In genomic region chr15:52220896-52221660, GRCh38 we compare ENCODE assay signal across 10 cellular contexts. TPM values are rescaled to one million over a fixed set of nuclear protein-coding genes. Genes with fewer than 3 reads are reported as not detected.
DNase-seq lines count a peak whose midpoint lies in the region; ATAC-seq and TF ChIP-seq lines count a peak whose summit lies in the region.
"Had no signal": no experiment of that assay in that cellular context is flagged by ENCODE, and none has a peak within 500 bp of the region (broad histone marks: within the 10 kb centered on the region; RNA-seq: fewer than 3 reads in every experiment).

No MANE protein-coding gene starts in this region.

- intact Hi-C loops in left colon (cut with DNase I, micrococcal nuclease) (no loop called here), sciatic nerve (cut with DNase I) (no loop called here)

- no peak for TF ChIP-seq POLR2A in GM18505 (IDR thresholded peaks at IDR 0.05; ENCODE audit: borderline replicate concordance, extremely low read depth, insufficient read depth, insufficient read length)

- H3K4me1 ChIP-seq in mononuclear cell (ENCODE audit: insufficient read depth, low read length), result peaks cover 14% of the 10 kb centered on the region

- no peaks in the 10 kb centered on the region for H3K9me3 ChIP-seq in mononuclear cell (ENCODE audit: low read depth, low read length)

- ATAC-seq in GM18505 (IDR thresholded peaks at IDR 0.05; ENCODE audit: unreplicated experiment) (peak; percentile 19), GM21390 (IDR thresholded peaks at IDR 0.05; ENCODE audit: unreplicated experiment) (peak; percentile 17), left colon (no peak), sciatic nerve (no peak)
- ATAC-seq: esophagus mucosa had no signal

- no peaks in the 10 kb centered on the region for H3K27me3 ChIP-seq in mononuclear cell (ENCODE audit: insufficient read depth, low read length)

- H3K4me3 ChIP-seq in mononuclear cell (ENCODE audit: low read length), result peak overlapping the region; percentile 10

- DNase-seq in NAMALWA (ENCODE audit: low spot score) (peak; percentile 59), left colon (no peak), sciatic nerve (ENCODE audit: low spot score) (no peak), DMS114 treated with DMSO at 0.1 percent for 48 hours (lab: John Stamatoyannopoulos, UW; ENCODE audit: unreplicated experiment) (no peak), NCI-H510A treated with DMSO at 0.1 percent for 48 hours (lab: John Stamatoyannopoulos, UW) (no peak)
- DNase-seq: DMS79 treated with DMSO at 0.1 percent for 48 hours had no signal

RNA-seq across cellular contexts. Expression of gene GNB5, which starts 29.9 kb away (rescaled TPM):
- total RNA-seq in mononuclear cell, result 55.5 TPM
- total RNA-seq in left colon, result 1 to 10 TPM; 5.4 to 9.2 TPM
- total RNA-seq in sciatic nerve, result 12.8 TPM

Comparison
In these comparisons a context has a peak if more than half of its experiments do, and no peak if none do; other contexts are left out.
1. ATAC-seq: peak in GM18505 (single experiment) and GM21390 (single experiment); none in left colon (single experiment) and sciatic nerve (single experiment).